Comparison of ENCODE assay signal across 11 cellular contexts in the genomic region with DNA sequence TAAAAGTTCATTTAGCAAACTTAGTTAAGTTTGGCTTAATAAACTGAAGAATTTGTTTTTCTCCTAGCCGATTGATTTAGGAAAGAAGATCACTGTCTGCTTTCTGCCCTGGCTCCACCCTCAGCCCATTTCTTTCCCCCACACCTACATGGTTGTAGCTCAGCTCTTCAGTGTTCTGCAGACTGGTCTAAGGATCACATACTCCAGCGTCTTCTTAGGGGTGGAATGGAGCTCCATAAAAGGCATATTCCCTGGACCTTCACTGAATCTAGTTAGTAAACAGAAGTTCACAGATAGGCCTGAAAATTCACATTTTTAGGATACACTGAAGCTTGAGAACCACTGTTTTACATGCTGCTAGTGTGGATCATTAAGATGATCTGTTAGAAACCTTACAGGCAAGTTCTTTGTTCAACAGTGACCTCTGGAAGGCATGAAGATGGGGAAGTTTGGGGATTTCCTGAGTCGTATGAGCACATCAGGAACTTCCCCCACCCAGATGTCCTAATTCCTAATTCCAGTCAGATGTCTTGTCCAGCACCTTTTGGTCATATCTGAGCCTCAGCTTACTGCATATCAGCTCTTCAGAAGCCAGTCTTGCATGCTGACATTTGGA. TPM values are rescaled to one million over a fixed set of nuclear protein-coding genes. Genes with fewer than 3 reads are reported as not detected.
DNase-seq lines count a peak whose midpoint lies in the region; ATAC-seq and FAIRE-seq lines count a peak whose summit lies in the region.
"Had no signal": no experiment of that assay in that cellular context is flagged by ENCODE, and none has a peak within 500 bp of the region (broad histone marks: within the 10 kb centered on the region; RNA-seq: fewer than 3 reads in every experiment).

No MANE protein-coding gene starts in this region.

- H3K27ac ChIP-seq in neuronal stem cell (replicated peaks; ENCODE audit: low read length): no peak overlapping the region
- H3K27ac ChIP-seq: esophagus muscularis mucosa had no signal

- H3K79me1 ChIP-seq in neuronal stem cell (ENCODE audit: low read depth, low read length): no peaks in the 10 kb centered on the region

- H3K18ac ChIP-seq in neuronal stem cell (ENCODE audit: low read length): no peak overlapping the region

- H2BK120ac ChIP-seq in neuronal stem cell (ENCODE audit: low read depth, low read length): no peak overlapping the region

- peaks cover 0 to 4% of the 10 kb centered on the region in 2 donors for H3K4me1 ChIP-seq in neuronal stem cell (ENCODE audit: control insufficient read depth in 2 of 2, insufficient read depth in 1 of 2, low read depth in 1 of 2, low read length in 2 of 2)

- H2BK15ac ChIP-seq in neuronal stem cell (ENCODE audit: low read length): no peak overlapping the region

- no CpG with 5 or more reads among the region's 3 CpGs for WGBS in neuronal stem cell (ENCODE audit: extremely low coverage in 2 of 2, insufficient read length in 2 of 2, insufficient replicate concordance in 1 of 2), 2 donors

- H2AK5ac ChIP-seq in neuronal stem cell (ENCODE audit: low read depth, low read length): no peak overlapping the region

- H3K4me2 ChIP-seq in neuronal stem cell (ENCODE audit: insufficient read depth, low read length, poor library complexity, severe bottlenecking): no peak overlapping the region

- H3K4ac ChIP-seq in neuronal stem cell (ENCODE audit: low read length): no peak overlapping the region

- H3K9ac ChIP-seq in neuronal stem cell (ENCODE audit: low read depth, low read length, poor library complexity): no peak overlapping the region

- H4K8ac ChIP-seq in neuronal stem cell (ENCODE audit: low read depth, low read length): no peak overlapping the region

- no peak overlapping the region for H4K91ac ChIP-seq in neuronal stem cell (ENCODE audit: low read depth, low read length, poor library complexity)

- ATAC-seq in HG03354 (IDR thresholded peaks at IDR 0.05; ENCODE audit: poor library complexity, severe bottlenecking, unreplicated experiment): peak; percentile 43

- H2BK5ac ChIP-seq in neuronal stem cell (ENCODE audit: low read length): no peak overlapping the region

- peaks cover 0 to 9% (median 0%) of the 10 kb centered on the region in 3 experiments for H3K27me3 ChIP-seq in neuronal stem cell (ENCODE audit: control insufficient read depth in 3 of 3, insufficient read depth in 3 of 3, low read depth in 1 of 3, low read length in 3 of 3)
- H3K27me3 ChIP-seq: esophagus muscularis mucosa had no signal

- no peaks in the 10 kb centered on the region for H3K36me3 ChIP-seq in neuronal stem cell (replicated peaks in 1 of 2; ENCODE audit: control insufficient read depth in 2 of 2, insufficient read depth in 2 of 2, low read length in 2 of 2)

- FAIRE-seq in GM19239 (lab: Jason Lieb, UNC): peak; percentile 95
- no peak for FAIRE-seq in urothelium cell line (lab: Jason Lieb, UNC)

- no peak overlapping the region for H3K23ac ChIP-seq in neuronal stem cell (ENCODE audit: low read depth, low read length, poor library complexity)

- no peak overlapping the region for H3K14ac ChIP-seq in neuronal stem cell (ENCODE audit: low read length)

- no peak overlapping the region for H2AFZ ChIP-seq in neuronal stem cell (ENCODE audit: low read length)

- no peaks in the 10 kb centered on the region for H3K9me3 ChIP-seq in neuronal stem cell (replicated peaks in 1 of 2; ENCODE audit: control insufficient read depth in 2 of 2, insufficient read depth in 1 of 2, low read depth in 1 of 2, low read length in 2 of 2)
- H3K9me3 ChIP-seq: esophagus muscularis mucosa had no signal

- DNase-seq in GM03348 (ENCODE audit: low spot score): peak; percentile 30
- DNase-seq in GM19239 (ENCODE audit: insufficient read length, low spot score): no peak
- DNase-seq in fibroblast of peridontal ligament (ENCODE audit: extremely low read depth): peak; percentile 9
- DNase-seq in neuronal stem cell (ENCODE audit: low spot score): no peak
- DNase-seq in stimulated activated CD4-positive, alpha-beta T cell treated with anti-CD3 and anti-CD28 coated beads, Interleukin-2, amount 100 ng/mL, for 24 hours: no peak
- DNase-seq in ecto neural progenitor cell (ENCODE audit: low spot score): no peak
- DNase-seq in urothelium cell line (ENCODE audit: low spot score): no peak
- DNase-seq: activated naive CD4-positive, alpha-beta T cell treated with anti-CD3 and anti-CD28 coated beads for 36 hours; NCI-H2081 treated with DMSO at 0.1 percent for 48 hours had no signal

- no peak overlapping the region for H3K4me3 ChIP-seq in neuronal stem cell (ENCODE audit: low read length in 2 of 2)
- H3K4me3 ChIP-seq: esophagus muscularis mucosa had no signal

- H2BK12ac ChIP-seq in neuronal stem cell (ENCODE audit: low read length): no peak overlapping the region

RNA-seq across cellular contexts. Expression of a gene that starts 16.8 kb away (rescaled TPM):
- 0.15 TPM for polyA plus RNA-seq in neuronal stem cell (2013, experiment 1 of 2)
- 0.21 TPM for polyA plus RNA-seq in neuronal stem cell (2013, experiment 2 of 2)

RNA-seq across cellular contexts. Expression of a gene that starts 40.3 kb away (rescaled TPM):
- 1.4 TPM for polyA plus RNA-seq in neuronal stem cell (2013, experiment 1 of 2)
- 1.4 TPM for polyA plus RNA-seq in neuronal stem cell (2013, experiment 2 of 2)

Comparison
In these comparisons a context has a peak if more than half of its experiments do, and no peak if none do; other contexts are left out.
1. DNase-seq: peak in GM03348 (single experiment) and fibroblast of peridontal ligament (single experiment); none in GM19239 (single experiment), neuronal stem cell (single experiment), stimulated activated CD4-positive, alpha-beta T cell treated with anti-CD3 and anti-CD28 coated beads, Interleukin-2, amount 100 ng/mL, for 24 hours (0 of 2), ecto neural progenitor cell (single experiment) and urothelium cell line (single experiment).